10 cellular contexts compared by ENCODE assay signal in genomic region chr10:125062244-125063208, GRCh38.
A peak's percentile ranks its signal among the peaks of the same experiment; 100 is the strongest.
DNase-seq lines count a peak whose midpoint lies in the region; ATAC-seq and TF ChIP-seq lines count a peak whose summit lies in the region.
"Had no signal": no experiment of that assay in that cellular context is flagged by ENCODE, and none has a peak within 500 bp of the region (broad histone marks: within the 10 kb centered on the region; RNA-seq: fewer than 3 reads in every experiment).

No MANE protein-coding gene starts in this region.

- H3K4me1 ChIP-seq in PC-9 (replicated peaks; ENCODE audit: insufficient read depth) (peaks cover 52% of the 10 kb centered on the region), neuronal stem cell (ENCODE audit: control insufficient read depth in 2 of 2, insufficient read depth in 1 of 2, low read depth in 1 of 2, low read length in 2 of 2) (peaks cover 27 to 38% of the 10 kb centered on the region in 2 donors)

- H4K20me1 ChIP-seq in PC-9 (ENCODE audit: insufficient read depth): 0 out of 2 replicates have a peak, but pooled peaks cover 4% of the 10 kb centered on the region

- peak overlapping the region; percentile 25 for H3K9ac ChIP-seq in neuronal stem cell (ENCODE audit: low read depth, low read length, poor library complexity)

- ATAC-seq in GM19397 (IDR thresholded peaks at IDR 0.05; ENCODE audit: unreplicated experiment) (no peak), HG02588 (IDR thresholded peaks at IDR 0.05; ENCODE audit: unreplicated experiment) (no peak)

- H3K27me3 ChIP-seq in PC-9 (ENCODE audit: insufficient read depth, low read depth): no peaks in the 10 kb centered on the region
- H3K27me3 ChIP-seq in neuronal stem cell (ENCODE audit: control insufficient read depth in 3 of 3, insufficient read depth in 3 of 3, low read depth in 1 of 3, low read length in 3 of 3): no peaks in the 10 kb centered on the region

- no peak overlapping the region for H3K18ac ChIP-seq in neuronal stem cell (ENCODE audit: low read length)

- no peak overlapping the region for H3K4ac ChIP-seq in neuronal stem cell (ENCODE audit: low read length)

- no peak overlapping the region for H2BK12ac ChIP-seq in neuronal stem cell (ENCODE audit: low read length)

- H3K4me3 ChIP-seq in AG10803 (ENCODE audit: low read length) (no peak overlapping the region), PC-9 (no peak overlapping the region), neuronal stem cell (ENCODE audit: low read length in 2 of 2) (no peak overlapping the region)

- H3K4me2 ChIP-seq in PC-9 (no peak overlapping the region), neuronal stem cell (ENCODE audit: insufficient read depth, low read length, poor library complexity, severe bottlenecking) (no peak overlapping the region)

- no peak overlapping the region for H4K91ac ChIP-seq in neuronal stem cell (ENCODE audit: low read depth, low read length, poor library complexity)

- H3F3A ChIP-seq in PC-9 (ENCODE audit: insufficient read depth, low read depth): peaks cover 36% of the 10 kb centered on the region

- peak overlapping the region; percentile 43 for H3K14ac ChIP-seq in neuronal stem cell (ENCODE audit: low read length)

- POLR2A ChIA-PET in PC-9 (lab: Charles Lee; ENCODE audit: unreplicated experiment): interaction anchor here (0.6 kb wide), 1 partner anchor 519 kb away, joined by 3 read pairs; no protein-coding TSS in a partner anchor

- H3K79me2 ChIP-seq in PC-9 (ENCODE audit: low read depth): peaks cover 86% of the 10 kb centered on the region

- TF ChIP-seq CTCF in AG10803 (conservative IDR thresholded peaks at IDR 0.05; ENCODE audit: low read length) (no peak), PC-9 (conservative IDR thresholded peaks at IDR 0.05) (no peak)

- H3K9me3 ChIP-seq in PC-9 (ENCODE audit: insufficient read depth, low read depth) (no peaks in the 10 kb centered on the region), neuronal stem cell (replicated peaks in 1 of 2; ENCODE audit: control insufficient read depth in 2 of 2, insufficient read depth in 1 of 2, low read depth in 1 of 2, low read length in 2 of 2) (no peaks in the 10 kb centered on the region)

- H3K36me3 ChIP-seq in PC-9 (ENCODE audit: low read depth) (no peaks in the 10 kb centered on the region), neuronal stem cell (replicated peaks in 1 of 2; ENCODE audit: control insufficient read depth in 2 of 2, insufficient read depth in 2 of 2, low read length in 2 of 2) (peaks cover 2 to 43% of the 10 kb centered on the region in 2 donors)

- H2AK5ac ChIP-seq in neuronal stem cell (ENCODE audit: low read depth, low read length): no peak overlapping the region

- WGBS in neuronal stem cell (ENCODE audit: extremely low coverage in 2 of 2, insufficient read length in 2 of 2, insufficient replicate concordance in 1 of 2), 2 donors: no CpG with 5 or more reads among the region's 26 CpGs

- peak overlapping the region; percentile 96; the same call in 1 of the 2 replicates for H3K27ac ChIP-seq in PC-9
- no peak overlapping the region for H3K27ac ChIP-seq in neuronal stem cell (replicated peaks; ENCODE audit: low read length)

- no peak overlapping the region for H2BK5ac ChIP-seq in neuronal stem cell (ENCODE audit: low read length)

- no TSS peak for BruUV-seq in PC-9 (replicated peaks; lab: Mats Ljungman, UMichigan)

- H2BK15ac ChIP-seq in neuronal stem cell (ENCODE audit: low read length): no peak overlapping the region

- H3K23ac ChIP-seq in neuronal stem cell (ENCODE audit: low read depth, low read length, poor library complexity): no peak overlapping the region

- H2AFZ ChIP-seq in PC-9 (no peak overlapping the region), neuronal stem cell (ENCODE audit: low read length) (no peak overlapping the region)

- H2BK120ac ChIP-seq in neuronal stem cell (ENCODE audit: low read depth, low read length): no peak overlapping the region

- intact Hi-C loops in PC-9 (cut with micrococcal nuclease; ENCODE audit: unreplicated experiment): loop anchor here (5.0 kb wide), 1 partner anchor 760 kb away; the partner anchor contains the start of genes BCCIP and UROS

- CTCF ChIA-PET in PC-9 (lab: Charles Lee): interaction anchor here (1.1 kb wide), 1 partner anchor 16 kb away, joined by 3 read pairs; no protein-coding TSS in a partner anchor

- peak; percentile 83 for DNase-seq in AG10803 (ENCODE audit: low read depth)
- no peak for DNase-seq in PC-9
- peak; percentile 76 for DNase-seq in fibroblast of gingiva (ENCODE audit: low read depth)
- DNase-seq in neuronal stem cell (ENCODE audit: low spot score): no peak
- DNase-seq in NCI-H69 (lab: John Stamatoyannopoulos, UW): no peak
- no peak for DNase-seq in NCI-H146 treated with DMSO at 0.1 percent for 48 hours (lab: John Stamatoyannopoulos, UW; ENCODE audit: unreplicated experiment)
- DNase-seq: activated CD4-positive, CD25-positive, alpha-beta regulatory T cell treated with anti-CD3 and anti-CD28 coated beads, Interleukin-2, amount 50 U/mL, for 72 hours; activated naive CD4-positive, alpha-beta T cell had no signal

- H4K8ac ChIP-seq in neuronal stem cell (ENCODE audit: low read depth, low read length): no peak overlapping the region

- peaks cover 11% of the 10 kb centered on the region for H3K79me1 ChIP-seq in neuronal stem cell (ENCODE audit: low read depth, low read length)

- no peaks in the 10 kb centered on the region for H3K9me2 ChIP-seq in PC-9 (ENCODE audit: insufficient read depth)

Comparison
In these comparisons a context has a peak if more than half of its experiments do, and no peak if none do; other contexts are left out.
1. DNase-seq: peak in AG10803 (single experiment) and fibroblast of gingiva (single experiment); none in PC-9 (0 of 2), neuronal stem cell (single experiment), NCI-H69 (single experiment) and NCI-H146 treated with DMSO at 0.1 percent for 48 hours (single experiment).